Comparison of ENCODE assay signal across 16 cellular contexts in genomic region chr10:7610017-7610416, GRCh38. TPM values are rescaled to one million over a fixed set of nuclear protein-coding genes. Genes with fewer than 3 reads are reported as not detected.
DNase-seq lines count a peak whose midpoint lies in the region; ATAC-seq and TF ChIP-seq lines count a peak whose summit lies in the region.
"Had no signal": no experiment of that assay in that cellular context is flagged by ENCODE, and none has a peak within 500 bp of the region (broad histone marks: within the 10 kb centered on the region; RNA-seq: fewer than 3 reads in every experiment).

No MANE protein-coding gene starts in this region.

- H3K27me3 ChIP-seq in right atrium auricular region (no peaks in the 10 kb centered on the region), muscle layer of colon (ENCODE audit: control insufficient read depth in 1 of 2, insufficient read depth in 2 of 2, low read length in 2 of 2) (no peaks in the 10 kb centered on the region), transverse colon (no peaks in the 10 kb centered on the region), esophagus squamous epithelium (no peaks in the 10 kb centered on the region)

- intact Hi-C loops in left ventricle myocardium superior (cut with micrococcal nuclease) (no loop called here), transverse colon (cut with DNase I; ENCODE audit: low total_unique reads) (no loop called here), esophagus squamous epithelium (cut with DNase I) (no loop called here)

- H3K4me3 ChIP-seq in right atrium auricular region (no peak overlapping the region), muscle layer of colon (ENCODE audit: low read depth in 1 of 2, low read length in 2 of 2) (no peak overlapping the region), transverse colon (no peak overlapping the region), esophagus squamous epithelium (no peak overlapping the region)

- H3K36me3 ChIP-seq in right atrium auricular region (no peaks in the 10 kb centered on the region), muscle layer of colon (ENCODE audit: insufficient read depth, low read length) (peaks cover 28% of the 10 kb centered on the region), transverse colon (no peaks in the 10 kb centered on the region), esophagus squamous epithelium (no peaks in the 10 kb centered on the region)

- no peaks in the 10 kb centered on the region for H3K9me3 ChIP-seq in right atrium auricular region
- no peaks in the 10 kb centered on the region for H3K9me3 ChIP-seq in muscle layer of colon (ENCODE audit: low read length)
- H3K9me3 ChIP-seq in transverse colon: no peaks in the 10 kb centered on the region
- no peaks in the 10 kb centered on the region for H3K9me3 ChIP-seq in esophagus squamous epithelium

- TF ChIP-seq CTCF in right atrium auricular region (IDR thresholded peaks at IDR 0.05): no peak
- no peak for TF ChIP-seq CTCF in chondrocyte (IDR thresholded peaks at IDR 0.05)
- TF ChIP-seq CTCF in transverse colon (IDR thresholded peaks at IDR 0.05): no peak
- TF ChIP-seq CTCF in esophagus squamous epithelium (IDR thresholded peaks at IDR 0.05): no peak

- no peaks in the 10 kb centered on the region for H3K36me3 Mint-ChIP-seq in chondrocyte (ENCODE audit: low read depth)

- TF ChIP-seq POLR2A in transverse colon (IDR thresholded peaks at IDR 0.05): no peak
- no peak for TF ChIP-seq POLR2A in esophagus squamous epithelium (IDR thresholded peaks at IDR 0.05)

- in situ Hi-C loops in transverse colon (cut with MboI; ENCODE audit: low pct_ligation_motif_present in 1 of 4, low pct_unique_long_range_greater_than_20kb in 1 of 4, low sequenced_read_pairs in 3 of 4): no loop called here

- no peaks in the 10 kb centered on the region for H3K9me3 Mint-ChIP-seq in chondrocyte (ENCODE audit: low read depth)

- WGBS in transverse colon (ENCODE audit: low coverage in 1 of 2), 2 donors: 43 to 47% methylated on average over 3 of the region's 3 CpGs
- WGBS in esophagus squamous epithelium, 2 donors: 13 to 23% methylated on average over 2 of the region's 3 CpGs

- TF ChIP-seq EP300 in transverse colon (IDR thresholded peaks at IDR 0.05; ENCODE audit: low read depth): no peak

- no peak overlapping the region for H3K9ac ChIP-seq in muscle layer of colon (ENCODE audit: low read length)

- H3K4me1 Mint-ChIP-seq in chondrocyte (ENCODE audit: low read depth): peaks cover 42% of the 10 kb centered on the region

- H3K4me3 Mint-ChIP-seq in chondrocyte (ENCODE audit: unreplicated experiment): no peak overlapping the region

- no peaks in the 10 kb centered on the region for H3K27me3 Mint-ChIP-seq in chondrocyte (ENCODE audit: low read depth)

- H3K27ac ChIP-seq in right atrium auricular region (no peak overlapping the region), muscle layer of colon (ENCODE audit: low read depth, low read length) (peak overlapping the region; percentile 52), transverse colon (peak overlapping the region; percentile 48 to 58 (median 54)), esophagus squamous epithelium (peak overlapping the region in 2 of 4 donors; percentile 55 to 77)
- H3K27ac ChIP-seq: C4-2B, HL-60 had no signal

- DNase-seq in left ventricle myocardium superior (no peak), right atrium auricular region (ENCODE audit: low spot score) (no peak), chondrocyte (ENCODE audit: low spot score) (no peak), transverse colon (no peak), esophagus squamous epithelium (lab: John Stamatoyannopoulos, UW) (no peak), H4 (ENCODE audit: low spot score) (no peak)
- DNase-seq: COR-L47, KBM-7, NCI-H1436 treated with DMSO at 0.1 percent for 48 hours, NCI-H2081 treated with DMSO at 0.1 percent for 48 hours, NCI-H526 had no signal

- ATAC-seq in left ventricle myocardium superior (peak; percentile 26), HG03139 (IDR thresholded peaks at IDR 0.05; ENCODE audit: unreplicated experiment) (no peak)

- peaks cover 0 to 9% of the 10 kb centered on the region in 2 donors for H3K4me1 ChIP-seq in right atrium auricular region
- peaks cover 34% of the 10 kb centered on the region for H3K4me1 ChIP-seq in muscle layer of colon (ENCODE audit: insufficient read depth, low read length)
- peaks cover 0 to 6% (median 4%) of the 10 kb centered on the region in 4 donors for H3K4me1 ChIP-seq in transverse colon
- peaks cover 0 to 22% (median 15%) of the 10 kb centered on the region in 3 donors for H3K4me1 ChIP-seq in esophagus squamous epithelium

- peak overlapping the region; percentile 93 for H3K27ac Mint-ChIP-seq in chondrocyte (ENCODE audit: unreplicated experiment)

RNA-seq across cellular contexts. Expression of gene ITIH5, which starts 56.7 kb away (rescaled TPM):
- total RNA-seq in left ventricle myocardium superior (8.5 TPM), right atrium auricular region (1 to 10 TPM; 3.1 to 7.3 TPM), chondrocyte (3.4 to 19.5 TPM (median 4.1 TPM) in 3 replicates), transverse colon (100 to 1,000 TPM in 1 of 4 donors, 10 to 100 TPM in 3; 13.2 to 169 (median 17.0) TPM), esophagus squamous epithelium (10 to 100 TPM in 1 of 4 donors, 1 to 10 TPM in 3; 2.2 to 21.4 (median 3.3) TPM)
- 0.10 and 0.29 TPM in 2 replicates for total RNA-seq in H4 (2014; rRNA removed; shearing (Covaris generic))
- total RNA-seq: OCI-LY7 had no signal

Comparison
In these comparisons a context has a peak if more than half of its experiments do, and no peak if none do; other contexts are left out.
1. H3K27ac ChIP-seq: peak in muscle layer of colon (single experiment) and transverse colon (4 of 4); none in right atrium auricular region (0 of 2).